ENCODE assay signal across 1 cellular context in the genomic region with DNA sequence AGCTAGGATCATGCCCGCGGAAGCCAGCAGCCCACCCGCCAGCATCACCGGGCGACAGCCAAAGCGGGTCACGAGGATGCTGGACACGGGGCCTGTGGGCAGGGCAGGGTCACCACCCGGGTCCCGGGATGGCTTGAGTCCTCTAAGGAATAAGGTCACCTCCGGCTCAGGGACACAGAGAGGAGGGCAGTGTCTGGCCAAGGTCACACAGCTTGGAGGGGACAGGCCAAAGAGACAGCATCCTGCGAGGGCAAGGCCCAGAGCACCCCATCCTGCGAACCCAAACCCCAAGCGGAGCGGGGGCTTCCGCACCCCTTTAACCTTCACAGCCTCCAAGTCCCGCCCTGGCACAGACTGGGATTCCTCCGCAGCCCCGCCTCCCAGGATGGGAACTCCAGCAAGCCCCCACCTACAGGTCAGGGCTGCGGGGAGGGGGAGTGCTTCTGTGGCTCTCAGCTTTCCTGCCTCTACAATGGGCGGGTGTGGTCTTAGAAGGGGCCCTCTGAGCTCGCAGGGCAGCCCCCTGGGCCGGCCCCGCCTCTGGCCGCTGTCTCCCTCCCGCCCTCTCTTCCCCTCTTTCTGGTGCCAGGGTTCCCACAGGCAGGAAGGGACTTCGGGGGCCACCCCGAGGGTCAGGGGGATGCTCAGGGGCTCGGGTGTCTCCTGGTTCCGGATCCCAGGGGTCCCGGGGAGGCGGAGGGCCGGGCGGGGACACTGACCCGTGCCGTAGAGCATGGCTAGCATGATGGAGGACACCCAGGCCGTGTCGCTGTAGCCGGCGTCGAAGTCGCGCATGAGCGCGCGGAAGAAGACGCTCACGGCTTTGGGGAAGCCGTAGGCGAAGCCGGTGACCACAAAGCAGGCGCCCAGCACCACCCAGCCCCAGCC.
TF ChIP-seq lines count a peak whose summit lies in the region.

No MANE protein-coding gene starts in this region.

TF ChIP-seq in GM12878, 131 proteins besides CTCF, POLR2A, EP300 and RAD21:
- peak in 1 of 2 experiments; percentile 12; a peak in 1 of 4 replicates for TF ChIP-seq BHLHE40 (IDR thresholded peaks at IDR 0.05; ENCODE audit: borderline replicate concordance in 1 of 2, low read depth in 2 of 2, low read length in 1 of 2)
- no peak for TF ChIP-seq SIX5 (IDR thresholded peaks at IDR 0.05; ENCODE audit: low read depth, low read length, severe bottlenecking)
- TF ChIP-seq PAX5 (IDR thresholded peaks at IDR 0.05; ENCODE audit: borderline replicate concordance, low read depth, low read length) = 0 out of 2 replicates have a peak, but pooled peaks have one; percentile 35
- TF ChIP-seq RUNX3 (IDR thresholded peaks at IDR 0.05; ENCODE audit: low read length) = peak; percentile 40
